In genomic region chr16:81997738-81998137, GRCh38 we compare ENCODE assay signal across 13 cellular contexts. TPM values are rescaled to one million over a fixed set of nuclear protein-coding genes. Genes with fewer than 3 reads are reported as not detected.
DNase-seq lines count a peak whose midpoint lies in the region; ATAC-seq, FAIRE-seq and TF ChIP-seq lines count a peak whose summit lies in the region.
"Had no signal": no experiment of that assay in that cellular context is flagged by ENCODE, and none has a peak within 500 bp of the region (broad histone marks: within the 10 kb centered on the region; RNA-seq: fewer than 3 reads in every experiment).

No MANE protein-coding gene starts in this region.

- H3K27me3 Mint-ChIP-seq in osteocyte (ENCODE audit: unreplicated experiment) = peaks cover 8% of the 10 kb centered on the region

- 19 to 21% methylated on average over 2 of the region's 2 CpGs for WGBS in lower leg skin, 2 donors

- peak overlapping the region; percentile 60 for H3K9ac ChIP-seq in endothelial cell of umbilical vein (replicated peaks; ENCODE audit: extremely low read depth, insufficient read depth, low read length)
- H3K9ac ChIP-seq: BLaER1 treated with 17β-estradiol and CSF1 and Interleukin-3, amounts not matched to agents 10 nM and 100 nM had no signal

- H3K9me1 ChIP-seq in endothelial cell of umbilical vein (replicated peaks; ENCODE audit: control insufficient read depth, extremely low read depth, insufficient read depth, low read length) = no peaks in the 10 kb centered on the region

- POLR2A ChIA-PET in endothelial cell of umbilical vein (lab: Charles Lee) = interaction anchor here (0.6 to 1.4 kb wide), 2 partner anchors 96 to 628 kb away, joined by 3 to 13 read pairs; no protein-coding TSS in a partner anchor

- H3K27me3 ChIP-seq in endothelial cell of umbilical vein (ENCODE audit: control insufficient read depth in 2 of 2, insufficient read depth in 2 of 2, low read length in 2 of 2) = no peaks in the 10 kb centered on the region
- H3K27me3 ChIP-seq: BLaER1 treated with 17β-estradiol and CSF1 and Interleukin-3, amounts not matched to agents 10 nM and 100 nM had no signal

- H2AFZ ChIP-seq in endothelial cell of umbilical vein (ENCODE audit: low read depth, low read length) = peak overlapping the region; percentile 44

- H3K4me1 Mint-ChIP-seq in osteocyte (ENCODE audit: unreplicated experiment) = peaks cover 12% of the 10 kb centered on the region

- no peaks in the 10 kb centered on the region for H3K36me3 ChIP-seq in endothelial cell of umbilical vein (ENCODE audit: control insufficient read depth in 2 of 2, extremely low read depth in 1 of 2, insufficient read depth in 2 of 2, low read length in 2 of 2)
- H3K36me3 ChIP-seq: BLaER1 treated with 17β-estradiol and CSF1 and Interleukin-3, amounts not matched to agents 10 nM and 100 nM had no signal

- peak overlapping the region; percentile 86 for H3K4me2 ChIP-seq in endothelial cell of umbilical vein (ENCODE audit: insufficient read depth, low read length)
- H3K4me2 ChIP-seq: BLaER1 treated with 17β-estradiol and CSF1 and Interleukin-3, amounts not matched to agents 10 nM and 100 nM had no signal

- CTCF ChIA-PET in endothelial cell of umbilical vein (lab: Charles Lee) = interaction anchor here (0.8 to 4.9 kb wide), 18 partner anchors 9 to 232 kb away, joined by 3 to 54 read pairs (median 6); partner anchors contain the start of gene MPHOSPH6

- no peaks in the 10 kb centered on the region for H3K9me3 Mint-ChIP-seq in osteocyte (ENCODE audit: unreplicated experiment)
- H3K9me3 Mint-ChIP-seq: T-helper 1 cell treated with Interleukin-12 subunit alpha and Interleukin-12 subunit beta and Interleukin-4 antibody, amounts not matched to agents 30 μg/mL and 1 μg/mL, for 36 hours had no signal

- no peak for TF ChIP-seq POLR2A in endothelial cell of umbilical vein (IDR thresholded peaks at IDR 0.05; ENCODE audit: low read depth, low read length)
- no peak for TF ChIP-seq POLR2A in lower leg skin (IDR thresholded peaks at IDR 0.05)

- no peaks in the 10 kb centered on the region for H3K79me2 ChIP-seq in endothelial cell of umbilical vein (ENCODE audit: control insufficient read depth, insufficient read depth, low read length)

- no peak overlapping the region for H3K4me3 ChIP-seq in AG09309 (ENCODE audit: control insufficient read depth, low read depth, low read length)
- H3K4me3 ChIP-seq in endothelial cell of umbilical vein (replicated peaks in 1 of 3; ENCODE audit: insufficient read depth in 1 of 3, low read depth in 1 of 3, low read length in 3 of 3) = no peak overlapping the region
- no peak overlapping the region for H3K4me3 ChIP-seq in lower leg skin (ENCODE audit: low read depth, poor library complexity, severe bottlenecking)
- H3K4me3 ChIP-seq: BLaER1 treated with 17β-estradiol and CSF1 and Interleukin-3, amounts not matched to agents 10 nM and 100 nM; skin epidermis had no signal

- H3K27ac Mint-ChIP-seq in osteocyte (ENCODE audit: unreplicated experiment) = no peak overlapping the region
- H3K27ac Mint-ChIP-seq: T-helper 1 cell treated with Interleukin-12 subunit alpha and Interleukin-12 subunit beta and Interleukin-4 antibody, amounts not matched to agents 30 μg/mL and 1 μg/mL, for 36 hours had no signal

- dilution Hi-C loops in endothelial cell of umbilical vein (cut with MboI; ENCODE audit: extremely low pct_ligation_motif_present, low sequenced_read_pairs) = no loop called here

- H3K36me3 Mint-ChIP-seq in osteocyte (ENCODE audit: unreplicated experiment) = no peaks in the 10 kb centered on the region

- TF ChIP-seq CTCF in AG09309 (IDR thresholded peaks at IDR 0.05; ENCODE audit: control insufficient read depth, insufficient read depth, low read depth, low read length, missing control alignments) (no peak), endothelial cell of umbilical vein (IDR thresholded peaks at IDR 0.05; ENCODE audit: extremely low read depth in 1 of 2, insufficient read depth in 1 of 2, low read depth in 1 of 2, low read length in 2 of 2) (no peak), osteocyte (IDR thresholded peaks at IDR 0.05) (no peak), lower leg skin (IDR thresholded peaks at IDR 0.05) (no peak)

- H4K20me1 ChIP-seq in endothelial cell of umbilical vein (replicated peaks; ENCODE audit: control insufficient read depth, extremely low read depth, insufficient read depth, low read length) = no peaks in the 10 kb centered on the region
- H4K20me1 ChIP-seq: BLaER1 treated with 17β-estradiol and CSF1 and Interleukin-3, amounts not matched to agents 10 nM and 100 nM had no signal

- no TSS peak for BruUV-seq in endothelial cell of umbilical vein (replicated peaks; lab: Mats Ljungman, UMichigan)

- peak; percentile 55 for DNase-seq in AG09309 (ENCODE audit: low read depth)
- peak; percentile 78 for DNase-seq in NCI-H226
- DNase-seq in endothelial cell of umbilical vein (ENCODE audit: low read depth, low spot score) = peak; percentile 90
- DNase-seq in myocyte (ENCODE audit: low read depth) = peak; percentile 70
- no peak for DNase-seq in osteocyte (ENCODE audit: extremely low spot score, unreplicated experiment)
- DNase-seq in NCI-H524 (lab: John Stamatoyannopoulos, UW) = no peak
- DNase-seq in lower leg skin (ENCODE audit: low spot score in 2 of 2) = no peak
- DNase-seq: activated CD8-positive, alpha-beta memory T cell treated with anti-CD3 and anti-CD28 coated beads, Interleukin-2, amount 50 U/mL, for 48 hours; NCI-H2171 had no signal

- H3K4me1 ChIP-seq in endothelial cell of umbilical vein (ENCODE audit: control insufficient read depth, extremely low read depth, insufficient read depth, low read length) = peaks cover 41% of the 10 kb centered on the region
- H3K4me1 ChIP-seq: BLaER1 treated with 17β-estradiol and CSF1 and Interleukin-3, amounts not matched to agents 10 nM and 100 nM had no signal

- H3K4me3 Mint-ChIP-seq in osteocyte (ENCODE audit: unreplicated experiment) = no peak overlapping the region
- H3K4me3 Mint-ChIP-seq: T-helper 1 cell treated with Interleukin-12 subunit alpha and Interleukin-12 subunit beta and Interleukin-4 antibody, amounts not matched to agents 30 μg/mL and 1 μg/mL, for 36 hours had no signal

- intact Hi-C loops in endothelial cell of umbilical vein (cut with micrococcal nuclease) = loop anchor here (1.0 kb wide), 5 partner anchors 19 to 233 kb away; no protein-coding TSS in a partner anchor
- intact Hi-C loops in lower leg skin (cut with DNase I; ENCODE audit: low total_unique reads) = no loop called here

- FAIRE-seq in endothelial cell of umbilical vein (lab: Jason Lieb, UNC) = no peak

- ATAC-seq in HG03565 (IDR thresholded peaks at IDR 0.05; ENCODE audit: unreplicated experiment) = no peak

- no peaks in the 10 kb centered on the region for H3K9me3 ChIP-seq in endothelial cell of umbilical vein (replicated peaks; ENCODE audit: control insufficient read depth, insufficient read depth, low read length)
- H3K9me3 ChIP-seq: BLaER1 treated with 17β-estradiol and CSF1 and Interleukin-3, amounts not matched to agents 10 nM and 100 nM had no signal

- peak overlapping the region; percentile 96 for H3K27ac ChIP-seq in endothelial cell of umbilical vein (ENCODE audit: insufficient read depth, low read depth, low read length)
- H3K27ac ChIP-seq: BLaER1 treated with 17β-estradiol and CSF1 and Interleukin-3, amounts not matched to agents 10 nM and 100 nM had no signal

TF ChIP-seq in endothelial cell of umbilical vein, 7 proteins besides CTCF, POLR2A, EP300 and RAD21:
- TF ChIP-seq MAX (IDR thresholded peaks at IDR 0.05; ENCODE audit: insufficient read depth, insufficient read length) (no peak), EZH2 (IDR thresholded peaks at IDR 0.05; ENCODE audit: borderline replicate concordance, low read depth, low read length, severe bottlenecking) (no peak), POLR2AphosphoS5 (IDR thresholded peaks at IDR 0.05; ENCODE audit: insufficient read depth, low read depth, low read length) (no peak), MYC (IDR thresholded peaks at IDR 0.05; ENCODE audit: low read depth, low read length) (no peak), JUN (IDR thresholded peaks at IDR 0.05; ENCODE audit: borderline replicate concordance, insufficient read depth, insufficient read length, low read depth) (peak; percentile 71), GATA2 (IDR thresholded peaks at IDR 0.05; ENCODE audit: insufficient read depth, insufficient read length, low read depth, low read length) (no peak), FOS (IDR thresholded peaks at IDR 0.05; ENCODE audit: borderline replicate concordance, insufficient read depth, low read length) (peak; percentile 19)

RNA-seq across cellular contexts. Expression of gene SDR42E1, which starts 13.5 kb away (rescaled TPM):
- total RNA-seq in endothelial cell of umbilical vein (0.07 TPM in 1 of 2 replicates, not detected in the other), myocyte (0.62 and 1.0 TPM in 2 replicates), osteocyte (not detected in 2 replicates), lower leg skin (10 to 100 TPM; 17.8 to 34.4 (median 31.2) TPM)
- polyA plus RNA-seq in endothelial cell of umbilical vein = 0.05 and 0.08 TPM in 2 replicates
- polyA plus RNA-seq in endothelial cell of umbilical vein (2011; cell fraction: cytosol; rRNA removed) = 0.07 and 0.10 TPM in 2 replicates
- polyA plus RNA-seq in endothelial cell of umbilical vein (2011; cell fraction: nucleus; rRNA removed) = 0.05 and 0.14 TPM in 2 replicates
- polyA plus RNA-seq in endothelial cell of umbilical vein (2012) = 0.03 and 0.48 TPM in 2 replicates
- polyA minus RNA-seq in endothelial cell of umbilical vein = 0.13 and 0.44 TPM in 2 replicates
- not detected for polyA minus RNA-seq in endothelial cell of umbilical vein (2011; cell fraction: cytosol; rRNA and poly(A)+ RNA removed)
- 0.19 and 0.24 TPM in 2 replicates for polyA minus RNA-seq in endothelial cell of umbilical vein (2011; cell fraction: nucleus; rRNA and poly(A)+ RNA removed)
- 1.2 TPM for polyA plus RNA-seq in myocyte (2012)

RNA-seq across cellular contexts. Expression of gene HSD17B2, which starts 37.3 kb away (rescaled TPM):
- total RNA-seq in endothelial cell of umbilical vein (2.8 and 4.5 TPM in 2 replicates), myocyte (4.1 and 6.0 TPM in 2 replicates), osteocyte (0.40 TPM in 1 of 2 replicates, not detected in the other), lower leg skin (1 to 10 TPM in 3 of 4 donors, not detected in 1; 3.0 to 6.0 (median 5.2) TPM)
- polyA plus RNA-seq in endothelial cell of umbilical vein = 0.43 and 1.2 TPM in 2 replicates
- 0.56 and 0.74 TPM in 2 replicates for polyA plus RNA-seq in endothelial cell of umbilical vein (2011; cell fraction: cytosol; rRNA removed)
- 0.49 and 0.82 TPM in 2 replicates for polyA plus RNA-seq in endothelial cell of umbilical vein (2011; cell fraction: nucleus; rRNA removed)
- polyA plus RNA-seq in endothelial cell of umbilical vein (2012) = 2.4 and 2.7 TPM in 2 replicates
- 1.4 TPM in 2 replicates for polyA minus RNA-seq in endothelial cell of umbilical vein
- polyA minus RNA-seq in endothelial cell of umbilical vein (2011; cell fraction: cytosol; rRNA and poly(A)+ RNA removed) = not detected
- polyA minus RNA-seq in endothelial cell of umbilical vein (2011; cell fraction: nucleus; rRNA and poly(A)+ RNA removed) = 0.58 and 1.1 TPM in 2 replicates
- polyA plus RNA-seq in myocyte (2012) = 10.9 TPM

Comparison
In these comparisons a context has a peak if more than half of its experiments do, and no peak if none do; other contexts are left out.
1. DNase-seq: peak in AG09309 (single experiment), NCI-H226 (single experiment), endothelial cell of umbilical vein (single experiment) and myocyte (single experiment); none in osteocyte (single experiment), NCI-H524 (0 of 2) and lower leg skin (0 of 2).